ENCODE assay signal across 24 cellular contexts in the genomic region with DNA sequence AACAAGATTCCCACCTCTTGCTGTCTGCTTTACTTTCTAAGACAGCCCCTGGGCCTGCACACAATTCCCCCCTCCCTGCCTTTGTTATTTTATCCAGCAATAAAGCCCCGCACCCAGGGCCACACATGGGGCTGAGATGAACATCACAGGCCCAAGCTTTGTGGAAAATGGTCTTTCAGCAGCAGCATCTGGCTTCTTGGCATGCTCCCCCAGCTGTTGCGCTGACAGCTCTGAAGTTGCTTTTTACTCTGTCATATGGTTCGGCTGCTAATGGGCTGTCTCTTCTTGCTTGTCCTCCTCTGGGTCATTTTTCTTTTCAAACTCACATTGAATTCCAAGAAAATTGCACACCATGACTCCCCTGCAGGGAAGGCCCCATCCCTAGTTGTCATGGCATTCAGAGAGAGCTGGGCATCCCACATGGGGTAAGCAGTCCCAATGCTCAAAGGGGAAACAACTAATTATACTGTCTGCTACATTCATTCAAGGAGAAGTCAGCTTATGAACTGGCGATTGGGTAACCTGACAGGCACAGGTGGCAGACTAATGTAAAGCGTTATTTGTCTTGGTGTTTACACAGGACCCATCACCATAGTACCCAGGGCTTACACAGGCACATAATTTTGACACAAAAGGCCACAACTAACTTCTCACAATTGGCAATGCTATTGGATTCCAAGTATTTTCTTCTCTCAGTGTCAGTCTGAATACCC.
DNase-seq lines count a peak whose midpoint lies in the region; FAIRE-seq and TF ChIP-seq lines count a peak whose summit lies in the region.
"Had no signal": no experiment of that assay in that cellular context is flagged by ENCODE, and none has a peak within 500 bp of the region (broad histone marks: within the 10 kb centered on the region; RNA-seq: fewer than 3 reads in every experiment).

No MANE protein-coding gene starts in this region.

- H2BK15ac ChIP-seq in mesenchymal stem cell (ENCODE audit: low read depth, poor library complexity, severe bottlenecking): no peak overlapping the region

- H3K27ac ChIP-seq in left ventricle myocardium inferior (replicated peaks) (peak overlapping the region; percentile 18), mesenchymal stem cell (ENCODE audit: low read length, poor library complexity, severe bottlenecking) (no peak overlapping the region), small intestine (ENCODE audit: low read depth in 1 of 2, low read length in 1 of 2) (no peak overlapping the region)
- H3K27ac ChIP-seq: BLaER1 treated with 17β-estradiol and CSF1 and Interleukin-3, amounts not matched to agents 10 nM and 100 nM; sigmoid colon; upper lobe of right lung had no signal

- H2BK12ac ChIP-seq in mesenchymal stem cell (ENCODE audit: low read length in 2 of 2): no peak overlapping the region

- no peak overlapping the region for H3K14ac ChIP-seq in mesenchymal stem cell (ENCODE audit: low read length in 2 of 2)

- intact Hi-C loops in left ventricle myocardium inferior (cut with micrococcal nuclease): no loop called here

- H2BK120ac ChIP-seq in mesenchymal stem cell (ENCODE audit: low read depth, low read length): no peak overlapping the region

- H3K9ac ChIP-seq in mesenchymal stem cell (ENCODE audit: low read length): no peak overlapping the region
- H3K9ac ChIP-seq: BLaER1 treated with 17β-estradiol and CSF1 and Interleukin-3, amounts not matched to agents 10 nM and 100 nM had no signal

- no peaks in the 10 kb centered on the region for H3K36me3 ChIP-seq in left ventricle myocardium inferior
- no peaks in the 10 kb centered on the region for H3K36me3 ChIP-seq in mesenchymal stem cell (ENCODE audit: control insufficient read depth in 1 of 2, insufficient read depth in 2 of 2, low read depth in 1 of 2, low read length in 2 of 2)
- H3K36me3 ChIP-seq in small intestine (ENCODE audit: control insufficient read depth in 2 of 2, insufficient read depth in 2 of 2, low read length in 2 of 2): no peaks in the 10 kb centered on the region
- H3K36me3 ChIP-seq: BLaER1 treated with 17β-estradiol and CSF1 and Interleukin-3, amounts not matched to agents 10 nM and 100 nM; sigmoid colon; upper lobe of right lung had no signal

- DNase-seq in NCI-H345 (lab: John Stamatoyannopoulos, UW) (peak; percentile 20), NCI-H345 treated with DMSO at 0.1 percent for 48 hours (lab: John Stamatoyannopoulos, UW; ENCODE audit: unreplicated experiment) (no peak), NCI-H2227 treated with DMSO at 0.1 percent for 48 hours (lab: John Stamatoyannopoulos, UW) (peak; percentile 27), left ventricle myocardium inferior (peak; percentile 46), GM12892 (ENCODE audit: insufficient read length) (no peak), mesenchymal stem cell (no peak), small intestine (no peak)
- no peak for DNase-seq in activated CD4-positive, CD25-positive, alpha-beta regulatory T cell (lab: John Stamatoyannopoulos, UW)
- DNase-seq: ACHN; activated CD8-positive, alpha-beta T cell treated with anti-CD3 and anti-CD28 coated beads, Interleukin-2, amount 10 ng/mL, durations not matched to agents 7 days and 5 days; activated gamma-delta T cell treated with Interleukin-2 at 50 U/mL for 16 hours; activated T-cell treated with anti-CD3 and anti-CD28 coated beads, Interleukin-2, amount 50 U/mL, for 1 hour; H7; IMR-90; kidney; mammary epithelial cell; NCI-H187; NCI-H526 treated with DMSO at 0.1 percent for 48 hours; OCI-M1; sigmoid colon; upper lobe of right lung had no signal

- H3K4me3 ChIP-seq in left ventricle myocardium inferior (no peak overlapping the region), mesenchymal stem cell (ENCODE audit: insufficient read depth in 1 of 2, low read depth in 1 of 2, low read length in 2 of 2) (no peak overlapping the region), small intestine (ENCODE audit: low read depth in 1 of 2, low read length in 2 of 2) (no peak overlapping the region)
- H3K4me3 ChIP-seq: BLaER1 treated with 17β-estradiol and CSF1 and Interleukin-3, amounts not matched to agents 10 nM and 100 nM; sigmoid colon; upper lobe of right lung had no signal

- H3K18ac ChIP-seq in mesenchymal stem cell (ENCODE audit: low read depth in 1 of 2, low read length in 2 of 2): no peak overlapping the region

- no peak overlapping the region for H3K23ac ChIP-seq in mesenchymal stem cell (ENCODE audit: low read length in 2 of 2)

- no peak overlapping the region for H2AK5ac ChIP-seq in mesenchymal stem cell (ENCODE audit: low read length, severe bottlenecking)

- TF ChIP-seq POLR2A in GM12892 (IDR thresholded peaks at IDR 0.05; ENCODE audit: low read depth, low read length): no peak

- no peak overlapping the region for H2AFZ ChIP-seq in mesenchymal stem cell (ENCODE audit: low read depth, low read length)

- no peaks in the 10 kb centered on the region for H3K27me3 ChIP-seq in left ventricle myocardium inferior (ENCODE audit: low read depth)
- H3K27me3 ChIP-seq in mesenchymal stem cell (ENCODE audit: control insufficient read depth in 1 of 2, insufficient read depth in 1 of 2, low read length in 2 of 2): peaks cover 0 to 47% of the 10 kb centered on the region in 2 experiments
- H3K27me3 ChIP-seq in small intestine (ENCODE audit: control insufficient read depth in 2 of 2, insufficient read depth in 2 of 2, low read length in 2 of 2): no peaks in the 10 kb centered on the region
- H3K27me3 ChIP-seq: BLaER1 treated with 17β-estradiol and CSF1 and Interleukin-3, amounts not matched to agents 10 nM and 100 nM; sigmoid colon; upper lobe of right lung had no signal

- 93% methylated on average over 5 of the region's 5 CpGs for WGBS in mesenchymal stem cell
- 82 to 91% (median 90%) methylated on average over 5 of the region's 5 CpGs for WGBS in small intestine, 3 donors

- H4K91ac ChIP-seq in mesenchymal stem cell (ENCODE audit: low read length): no peak overlapping the region

- H2BK5ac ChIP-seq in mesenchymal stem cell (ENCODE audit: low read depth, low read length, poor library complexity, severe bottlenecking): no peak overlapping the region

- FAIRE-seq in GM12892 (lab: Jason Lieb, UNC) (no peak), small intestine (lab: Jason Lieb, UNC) (no peak)
- FAIRE-seq: colon, D721Med, kidney had no signal

- no peak overlapping the region for H4K8ac ChIP-seq in mesenchymal stem cell (ENCODE audit: low read length)

- no peaks in the 10 kb centered on the region for H3K79me1 ChIP-seq in mesenchymal stem cell (replicated peaks; ENCODE audit: low read length, poor library complexity, severe bottlenecking)

- no peak overlapping the region for H3K4me2 ChIP-seq in mesenchymal stem cell (ENCODE audit: low read length, poor library complexity, severe bottlenecking)
- H3K4me2 ChIP-seq: BLaER1 treated with 17β-estradiol and CSF1 and Interleukin-3, amounts not matched to agents 10 nM and 100 nM had no signal

- no peak for TF ChIP-seq CTCF in left ventricle myocardium inferior (IDR thresholded peaks at IDR 0.05; ENCODE audit: borderline replicate concordance)

- H3K9me3 ChIP-seq in left ventricle myocardium inferior (replicated peaks) (no peaks in the 10 kb centered on the region), mesenchymal stem cell (ENCODE audit: control insufficient read depth, low read length) (no peaks in the 10 kb centered on the region), small intestine (ENCODE audit: control insufficient read depth, low read depth) (no peaks in the 10 kb centered on the region)
- H3K9me3 ChIP-seq: BLaER1 treated with 17β-estradiol and CSF1 and Interleukin-3, amounts not matched to agents 10 nM and 100 nM; sigmoid colon; upper lobe of right lung had no signal

- no peak overlapping the region for H3K4ac ChIP-seq in mesenchymal stem cell (ENCODE audit: low read depth in 1 of 2, low read length in 2 of 2)

- no peaks in the 10 kb centered on the region for H3K4me1 ChIP-seq in left ventricle myocardium inferior
- peaks cover 4% of the 10 kb centered on the region for H3K4me1 ChIP-seq in mesenchymal stem cell (ENCODE audit: control insufficient read depth, insufficient read depth, low read depth, low read length)
- no peaks in the 10 kb centered on the region for H3K4me1 ChIP-seq in small intestine (ENCODE audit: control insufficient read depth in 2 of 2, insufficient read depth in 1 of 2, low read depth in 1 of 2, low read length in 1 of 2)
- H3K4me1 ChIP-seq: sigmoid colon, upper lobe of right lung had no signal

Comparison
In these comparisons a context has a peak if more than half of its experiments do, and no peak if none do; other contexts are left out.
1. DNase-seq: peak in NCI-H345 (single experiment), NCI-H2227 treated with DMSO at 0.1 percent for 48 hours (single experiment) and left ventricle myocardium inferior (single experiment); none in NCI-H345 treated with DMSO at 0.1 percent for 48 hours (single experiment), GM12892 (single experiment), activated CD4-positive, CD25-positive, alpha-beta regulatory T cell (0 of 4), mesenchymal stem cell (single experiment) and small intestine (single experiment).